Comparison of ENCODE assay signal across 9 cellular contexts in the genomic region with DNA sequence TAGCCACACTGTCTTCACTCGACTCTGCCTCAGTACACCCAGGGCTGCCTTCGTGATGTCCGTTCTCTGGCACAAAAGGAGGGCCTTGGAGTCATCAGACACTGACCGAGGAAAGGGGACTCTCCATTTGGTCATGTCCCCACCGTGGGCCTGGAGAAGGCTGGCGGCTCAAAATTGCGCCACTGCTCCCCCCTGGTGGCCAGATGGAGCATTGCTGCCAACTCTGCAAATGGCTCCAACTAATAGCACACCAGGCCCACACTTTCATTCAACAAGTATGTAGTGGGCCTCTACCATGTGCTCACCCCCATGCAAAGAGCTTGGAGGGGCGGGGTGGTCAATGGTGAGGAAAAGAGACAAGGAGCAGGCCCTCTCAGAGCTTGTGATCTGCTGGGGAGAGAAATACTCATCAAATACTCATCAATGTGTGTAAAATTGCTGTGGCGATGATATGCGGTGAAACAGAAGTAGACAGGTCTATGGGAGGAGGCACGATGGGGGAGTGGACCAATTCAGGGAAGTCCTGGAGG. TPM values are rescaled to one million over a fixed set of nuclear protein-coding genes. Genes with fewer than 3 reads are reported as not detected.
DNase-seq lines count a peak whose midpoint lies in the region; ATAC-seq and TF ChIP-seq lines count a peak whose summit lies in the region.
"Had no signal": no experiment of that assay in that cellular context is flagged by ENCODE, and none has a peak within 500 bp of the region (broad histone marks: within the 10 kb centered on the region; RNA-seq: fewer than 3 reads in every experiment).

No MANE protein-coding gene starts in this region.

- H3T11ph ChIP-seq in H9 (ENCODE audit: low read length): no peak overlapping the region

- no peak overlapping the region for H4K91ac ChIP-seq in H9 (ENCODE audit: insufficient read length, low read depth, low read length)

- H3K4me3 Mint-ChIP-seq in CD4-positive, CD25-positive, alpha-beta regulatory T cell: peak overlapping the region in 2 of 4 donors; percentile 28 to 44
- H3K4me3 Mint-ChIP-seq in H9: no peak overlapping the region
- no peak overlapping the region for H3K4me3 Mint-ChIP-seq in activated T-cell treated with anti-CD3 and anti-CD28 coated beads, Interleukin-2, amount 50 U/mL, for 72 hours

- no peaks in the 10 kb centered on the region for H3K79me1 ChIP-seq in H9 (ENCODE audit: insufficient read depth, low read depth, low read length, poor library complexity, severe bottlenecking)

- peak; percentile 51 to 52 for ATAC-seq in CD4-positive, CD25-positive, alpha-beta regulatory T cell (ENCODE audit: low read depth in 2 of 2)
- peak; percentile 43 to 49 for ATAC-seq in activated T-cell treated with anti-CD3 and anti-CD28 coated beads, Interleukin-2, amount 50 U/mL, for 72 hours (replicated peaks in 1 of 2)
- no peak for ATAC-seq in GM21360 (IDR thresholded peaks at IDR 0.05; ENCODE audit: unreplicated experiment)

- no peak overlapping the region for H3K4me3 ChIP-seq in CD4-positive, CD25-positive, alpha-beta regulatory T cell (ENCODE audit: low read depth, low read length)
- H3K4me3 ChIP-seq in fibroblast of pulmonary artery (replicated peaks; ENCODE audit: low read depth, low read length) (no peak overlapping the region), neutrophil (ENCODE audit: low read depth in 1 of 2, low read length in 1 of 2) (no peak overlapping the region), suprapubic skin (no peak overlapping the region)

- H2BK15ac ChIP-seq in H9 (ENCODE audit: low read depth, low read length): no peak overlapping the region

- H2AK5ac ChIP-seq in H9 (ENCODE audit: insufficient read length, low read length): no peak overlapping the region

- H4K5ac ChIP-seq in H9 (ENCODE audit: insufficient read length, low read depth, low read length): no peak overlapping the region

- no peak overlapping the region for H3K4ac ChIP-seq in H9 (ENCODE audit: low read depth, low read length)

- H2BK20ac ChIP-seq in H9 (ENCODE audit: low read depth, low read length, poor library complexity, severe bottlenecking): no peak overlapping the region

- H3K9me3 Mint-ChIP-seq in CD4-positive, CD25-positive, alpha-beta regulatory T cell: peaks cover 0 to 1% (median 0%) of the 10 kb centered on the region in 7 donors
- H3K9me3 Mint-ChIP-seq in H9: no peaks in the 10 kb centered on the region
- H3K9me3 Mint-ChIP-seq in activated T-cell treated with anti-CD3 and anti-CD28 coated beads, Interleukin-2, amount 50 U/mL, for 72 hours: no peaks in the 10 kb centered on the region

- no peak overlapping the region for H3K27ac ChIP-seq in CD4-positive, CD25-positive, alpha-beta regulatory T cell (ENCODE audit: insufficient read depth, low read length, poor library complexity, severe bottlenecking)
- no peak overlapping the region for H3K27ac ChIP-seq in H9 (ENCODE audit: insufficient read length, low read depth, low read length)
- no peak overlapping the region for H3K27ac ChIP-seq in neutrophil
- no peak overlapping the region for H3K27ac ChIP-seq in suprapubic skin

- no peak for TF ChIP-seq EP300 in suprapubic skin (IDR thresholded peaks at IDR 0.05)

- peaks cover 14% of the 10 kb centered on the region for H3K27me3 Mint-ChIP-seq in CD4-positive, CD25-positive, alpha-beta regulatory T cell
- H3K27me3 Mint-ChIP-seq in H9 (ENCODE audit: low read depth): peaks cover 23% of the 10 kb centered on the region
- peaks cover 8% of the 10 kb centered on the region for H3K27me3 Mint-ChIP-seq in activated T-cell treated with anti-CD3 and anti-CD28 coated beads, Interleukin-2, amount 50 U/mL, for 72 hours (ENCODE audit: low read depth)

- H3K27ac Mint-ChIP-seq in CD4-positive, CD25-positive, alpha-beta regulatory T cell: no peak overlapping the region
- peak overlapping the region in 1 of 3 experiments; percentile 37; a peak in 2 of 7 replicates for H3K27ac Mint-ChIP-seq in H9
- H3K27ac Mint-ChIP-seq in activated T-cell treated with anti-CD3 and anti-CD28 coated beads, Interleukin-2, amount 50 U/mL, for 72 hours: no peak overlapping the region

- H2BK12ac ChIP-seq in H9 (ENCODE audit: insufficient read length, low read depth, low read length): no peak overlapping the region

- no peaks in the 10 kb centered on the region for H3K79me2 ChIP-seq in H9 (ENCODE audit: insufficient read depth, low read length)

- H4K8ac ChIP-seq in H9 (replicated peaks; ENCODE audit: insufficient read length, low read depth, low read length): no peak overlapping the region

- no peak overlapping the region for H2AFZ ChIP-seq in H9 (ENCODE audit: low read length)

- H3K18ac ChIP-seq in H9 (ENCODE audit: insufficient read length, low read depth, low read length): no peak overlapping the region

- H3K14ac ChIP-seq in H9 (ENCODE audit: insufficient read depth, low read length): no peak overlapping the region

- H3K56ac ChIP-seq in H9 (ENCODE audit: insufficient read length, low read depth, low read length): no peak overlapping the region

- peak; percentile 51 to 69 (median 63) for DNase-seq in CD4-positive, CD25-positive, alpha-beta regulatory T cell
- peak; percentile 86 for DNase-seq in H9
- peak; percentile 46 for DNase-seq in RPMI7951 (ENCODE audit: low read depth)
- peak; percentile 64 to 78 for DNase-seq in activated T-cell treated with anti-CD3 and anti-CD28 coated beads, Interleukin-2, amount 50 U/mL, for 72 hours
- DNase-seq in fibroblast of pulmonary artery (ENCODE audit: low read depth): peak; percentile 69
- peak in 1 of 2 donors; percentile 81 for DNase-seq in suprapubic skin (ENCODE audit: low spot score in 2 of 2)

- TF ChIP-seq POLR2A in suprapubic skin (IDR thresholded peaks at IDR 0.05): no peak

- peaks cover 7% of the 10 kb centered on the region for H3K23me2 ChIP-seq in H9 (ENCODE audit: insufficient read length, low read depth, low read length, poor library complexity, severe bottlenecking)

- H3K36me3 ChIP-seq in CD4-positive, CD25-positive, alpha-beta regulatory T cell (ENCODE audit: control insufficient read depth, insufficient read depth, low read length): no peaks in the 10 kb centered on the region
- no peaks in the 10 kb centered on the region for H3K36me3 ChIP-seq in neutrophil
- H3K36me3 ChIP-seq in suprapubic skin: peaks cover 10% of the 10 kb centered on the region

- H3K36me3 Mint-ChIP-seq in CD4-positive, CD25-positive, alpha-beta regulatory T cell: peaks cover 12% of the 10 kb centered on the region
- peaks cover 3 to 22% (median 21%) of the 10 kb centered on the region in 3 experiments; a peak in 4 of 7 replicates for H3K36me3 Mint-ChIP-seq in H9 (ENCODE audit: insufficient read depth in 1 of 3, low read depth in 3 of 3)
- H3K36me3 Mint-ChIP-seq in activated T-cell treated with anti-CD3 and anti-CD28 coated beads, Interleukin-2, amount 50 U/mL, for 72 hours (ENCODE audit: insufficient read depth in 2 of 2): peaks cover 0 to 4% of the 10 kb centered on the region in 2 donors

- TF ChIP-seq CTCF in H9 (conservative IDR thresholded peaks at IDR 0.05): peak; percentile 92
- TF ChIP-seq CTCF in fibroblast of pulmonary artery (IDR thresholded peaks at IDR 0.05; ENCODE audit: low read length, missing control alignments): peak; percentile 93
- TF ChIP-seq CTCF in neutrophil (IDR thresholded peaks at IDR 0.05): peak; percentile 97
- peak; percentile 93 to 95 for TF ChIP-seq CTCF in suprapubic skin (IDR thresholded peaks at IDR 0.05)

- peaks cover 0 to 21% (median 11%) of the 10 kb centered on the region in 4 donors for H3K4me1 Mint-ChIP-seq in CD4-positive, CD25-positive, alpha-beta regulatory T cell
- peaks cover 10 to 19% of the 10 kb centered on the region in 2 experiments for H3K4me1 Mint-ChIP-seq in H9
- peaks cover 15% of the 10 kb centered on the region for H3K4me1 Mint-ChIP-seq in activated T-cell treated with anti-CD3 and anti-CD28 coated beads, Interleukin-2, amount 50 U/mL, for 72 hours (ENCODE audit: low read depth)

- no peaks in the 10 kb centered on the region for H3K9me3 ChIP-seq in CD4-positive, CD25-positive, alpha-beta regulatory T cell (ENCODE audit: control insufficient read depth in 2 of 2, low read length in 2 of 2)
- H3K9me3 ChIP-seq in H9 (ENCODE audit: control insufficient read depth, low read depth, low read length): no peaks in the 10 kb centered on the region
- H3K9me3 ChIP-seq in neutrophil: no peaks in the 10 kb centered on the region
- no peaks in the 10 kb centered on the region for H3K9me3 ChIP-seq in suprapubic skin

- no peaks in the 10 kb centered on the region for H4K20me1 ChIP-seq in H9 (ENCODE audit: control insufficient read depth, insufficient read depth, insufficient read length)

- H3K4me2 ChIP-seq in H9 (ENCODE audit: insufficient read depth, insufficient read length, low read length): no peak overlapping the region

- H3K23ac ChIP-seq in H9 (ENCODE audit: insufficient read length, low read depth, low read length): no peak overlapping the region

- H3K9ac ChIP-seq in H9 (ENCODE audit: extremely low read depth, insufficient read length, low read length): no peak overlapping the region

- H2BK120ac ChIP-seq in H9 (ENCODE audit: low read depth, low read length, poor library complexity, severe bottlenecking): no peak overlapping the region

- no CpG with 5 or more reads among the region's 11 CpGs for WGBS in H9 (ENCODE audit: extremely low coverage, insufficient read length, low lambda C conversion rate)
- 31% methylated on average over 11 of the region's 11 CpGs for WGBS in suprapubic skin

- no peak overlapping the region for H2BK5ac ChIP-seq in H9 (ENCODE audit: insufficient read length, low read length)

- H3K27me3 ChIP-seq in CD4-positive, CD25-positive, alpha-beta regulatory T cell (ENCODE audit: control insufficient read depth, insufficient read depth, low read length): no peaks in the 10 kb centered on the region
- H3K27me3 ChIP-seq in H9 (ENCODE audit: insufficient read depth, low read length): peaks cover 19% of the 10 kb centered on the region
- peaks cover 55% of the 10 kb centered on the region for H3K27me3 ChIP-seq in neutrophil
- peaks cover 27% of the 10 kb centered on the region for H3K27me3 ChIP-seq in suprapubic skin

- peaks cover 22% of the 10 kb centered on the region for H3K4me1 ChIP-seq in CD4-positive, CD25-positive, alpha-beta regulatory T cell (ENCODE audit: control insufficient read depth, insufficient read depth, low read length, poor library complexity, severe bottlenecking)
- H3K4me1 ChIP-seq in H9 (ENCODE audit: insufficient read depth, low read length): 0 out of 2 replicates have a peak, but pooled peaks cover 2% of the 10 kb centered on the region
- peaks cover 6 to 19% of the 10 kb centered on the region in 2 experiments for H3K4me1 ChIP-seq in neutrophil (ENCODE audit: control insufficient read depth in 1 of 2, insufficient read depth in 1 of 2, low read depth in 1 of 2, low read length in 1 of 2)
- H3K4me1 ChIP-seq in suprapubic skin: peaks cover 25% of the 10 kb centered on the region

RNA-seq across cellular contexts. Expression of gene GRIN2C, which starts 5.2 kb away (rescaled TPM):
- total RNA-seq in CD4-positive, CD25-positive, alpha-beta regulatory T cell: not detected
- polyA plus RNA-seq in CD4-positive, CD25-positive, alpha-beta regulatory T cell: not detected
- 0.13 and 0.44 TPM in 2 replicates for total RNA-seq in H9 (2021)
- total RNA-seq in RPMI7951 (2014; rRNA removed; shearing (Covaris generic)): not detected in 2 replicates
- under 1 TPM; 0.14 to 0.37 TPM for total RNA-seq in activated T-cell treated with anti-CD3 and anti-CD28 coated beads, Interleukin-2, amount 50 U/mL, for 72 hours
- under 1 TPM in 1 of 4 donors, not detected in 3; 0.13 TPM for total RNA-seq in suprapubic skin

RNA-seq across cellular contexts. Expression of gene FDXR, which starts 7.9 kb away (rescaled TPM):
- 7.8 TPM for total RNA-seq in CD4-positive, CD25-positive, alpha-beta regulatory T cell
- 10 to 100 TPM in 2 of 4 donors, 1 to 10 TPM in 2; 5.4 to 15.7 (median 10.5) TPM for polyA plus RNA-seq in CD4-positive, CD25-positive, alpha-beta regulatory T cell
- total RNA-seq in H9 (2021) (39.7 and 43.2 TPM in 2 replicates), suprapubic skin (10 to 100 TPM; 19.1 to 34.1 (median 24.7) TPM)
- 3.4 and 6.1 TPM in 2 replicates for total RNA-seq in RPMI7951 (2014; rRNA removed; shearing (Covaris generic))
- total RNA-seq in activated T-cell treated with anti-CD3 and anti-CD28 coated beads, Interleukin-2, amount 50 U/mL, for 72 hours: 10 to 100 TPM; 44.3 to 79.7 TPM

RNA-seq across cellular contexts. Expression of gene FADS6, which starts 28.5 kb away (rescaled TPM):
- total RNA-seq in CD4-positive, CD25-positive, alpha-beta regulatory T cell: not detected
- not detected for polyA plus RNA-seq in CD4-positive, CD25-positive, alpha-beta regulatory T cell
- total RNA-seq in H9 (2021) (0.94 and 1.2 TPM in 2 replicates), suprapubic skin (10 to 100 TPM in 2 of 4 donors, 1 to 10 TPM in 2; 4.9 to 11.6 (median 8.1) TPM)
- not detected in 2 replicates for total RNA-seq in RPMI7951 (2014; rRNA removed; shearing (Covaris generic))
- not detected for total RNA-seq in activated T-cell treated with anti-CD3 and anti-CD28 coated beads, Interleukin-2, amount 50 U/mL, for 72 hours
- total RNA-seq: T-helper 2 cell treated with Interferon-gamma antibody and Interleukin-4, amounts not matched to agents 100 ng/mL and 5 ng/mL, for 36 hours had no signal

RNA-seq across cellular contexts. Expression of gene USH1G, which starts 58.1 kb away (rescaled TPM):
- total RNA-seq in CD4-positive, CD25-positive, alpha-beta regulatory T cell: not detected
- not detected for polyA plus RNA-seq in CD4-positive, CD25-positive, alpha-beta regulatory T cell
- total RNA-seq in H9 (2021) (2.5 and 2.7 TPM in 2 replicates), suprapubic skin (1 to 10 TPM; 1.1 to 3.7 (median 1.9) TPM)
- total RNA-seq in RPMI7951 (2014; rRNA removed; shearing (Covaris generic)): not detected in 2 replicates
- not detected for total RNA-seq in activated T-cell treated with anti-CD3 and anti-CD28 coated beads, Interleukin-2, amount 50 U/mL, for 72 hours
- total RNA-seq: T-helper 2 cell treated with Interferon-gamma antibody and Interleukin-4, amounts not matched to agents 100 ng/mL and 5 ng/mL, for 36 hours had no signal

RNA-seq across cellular contexts. Expression of gene OTOP2, which starts 59.1 kb away (rescaled TPM):
- total RNA-seq in CD4-positive, CD25-positive, alpha-beta regulatory T cell: not detected
- polyA plus RNA-seq in CD4-positive, CD25-positive, alpha-beta regulatory T cell: not detected
- 0.11 TPM in 1 of 2 replicates, not detected in the other for total RNA-seq in H9 (2021)
- not detected in 2 replicates for total RNA-seq in RPMI7951 (2014; rRNA removed; shearing (Covaris generic))
- total RNA-seq in activated T-cell treated with anti-CD3 and anti-CD28 coated beads, Interleukin-2, amount 50 U/mL, for 72 hours: not detected
- under 1 TPM in 1 of 4 donors, not detected in 3; 0.49 TPM for total RNA-seq in suprapubic skin
- total RNA-seq: T-helper 2 cell treated with Interferon-gamma antibody and Interleukin-4, amounts not matched to agents 100 ng/mL and 5 ng/mL, for 36 hours had no signal
